In genomic region chr21:41823906-41824305, GRCh38 we compare ENCODE assay signal across 14 cellular contexts. TPM values are rescaled to one million over a fixed set of nuclear protein-coding genes. Genes with fewer than 3 reads are reported as not detected.
DNase-seq lines count a peak whose midpoint lies in the region; ATAC-seq and TF ChIP-seq lines count a peak whose summit lies in the region.
"Had no signal": no experiment of that assay in that cellular context is flagged by ENCODE, and none has a peak within 500 bp of the region (broad histone marks: within the 10 kb centered on the region; RNA-seq: fewer than 3 reads in every experiment).

No MANE protein-coding gene starts in this region.

- H2BK15ac ChIP-seq in H9 (ENCODE audit: low read depth, low read length) = no peak overlapping the region

- no peak overlapping the region for H3K14ac ChIP-seq in H9 (ENCODE audit: insufficient read depth, low read length)

- no peak overlapping the region for H3K4ac ChIP-seq in H9 (ENCODE audit: low read depth, low read length)

- no peak for TF ChIP-seq POLR2A in sigmoid colon (IDR thresholded peaks at IDR 0.05)

- H3K9ac ChIP-seq in H9 (ENCODE audit: extremely low read depth, insufficient read length, low read length) = no peak overlapping the region

- ATAC-seq in natural killer cell treated with Interleukin-12 subunit alpha and Interleukin-12 subunit beta and Interleukin-15 and Interleukin-18, amount 100 ng/mL, for 72 hours = no peak
- no peak for ATAC-seq in GM21390 (IDR thresholded peaks at IDR 0.05; ENCODE audit: unreplicated experiment)
- no peak for ATAC-seq in stimulated activated naive CD8-positive, alpha-beta T cell treated with anti-CD3 and anti-CD28 coated beads, Interleukin-15, amount 100 ng/mL, for 72 hours
- ATAC-seq: A549, HCT116 had no signal

- H2AK5ac ChIP-seq in H9 (ENCODE audit: insufficient read length, low read length) = no peak overlapping the region

- no peaks in the 10 kb centered on the region for H3K4me1 Mint-ChIP-seq in H9
- H3K4me1 Mint-ChIP-seq in natural killer cell treated with Interleukin-12 subunit alpha and Interleukin-12 subunit beta and Interleukin-15 and Interleukin-18, amount 100 ng/mL, for 72 hours (ENCODE audit: low read depth in 2 of 2) = no peaks in the 10 kb centered on the region
- H3K4me1 Mint-ChIP-seq in stimulated activated naive CD8-positive, alpha-beta T cell treated with anti-CD3 and anti-CD28 coated beads, Interleukin-15, amount 100 ng/mL, for 72 hours = no peaks in the 10 kb centered on the region
- H3K4me1 Mint-ChIP-seq: CD8-positive, alpha-beta memory T cell had no signal

- no peak overlapping the region for H2AFZ ChIP-seq in H9 (ENCODE audit: low read length)

- H2BK5ac ChIP-seq in H9 (ENCODE audit: insufficient read length, low read length) = no peak overlapping the region

- H3K36me3 ChIP-seq in sigmoid colon = peaks cover 0 to 58% (median 6%) of the 10 kb centered on the region in 4 donors
- H3K36me3 ChIP-seq: BE2C had no signal

- H3K9me3 Mint-ChIP-seq in H9 = no peaks in the 10 kb centered on the region
- H3K9me3 Mint-ChIP-seq in natural killer cell treated with Interleukin-12 subunit alpha and Interleukin-12 subunit beta and Interleukin-15 and Interleukin-18, amount 100 ng/mL, for 72 hours = no peaks in the 10 kb centered on the region
- no peaks in the 10 kb centered on the region for H3K9me3 Mint-ChIP-seq in stimulated activated naive CD8-positive, alpha-beta T cell treated with anti-CD3 and anti-CD28 coated beads, Interleukin-15, amount 100 ng/mL, for 72 hours
- H3K9me3 Mint-ChIP-seq: CD8-positive, alpha-beta memory T cell had no signal

- no peak overlapping the region for H4K8ac ChIP-seq in H9 (replicated peaks; ENCODE audit: insufficient read length, low read depth, low read length)

- H3K9me3 ChIP-seq in H9 (ENCODE audit: control insufficient read depth, low read depth, low read length) = no peaks in the 10 kb centered on the region
- H3K9me3 ChIP-seq in sigmoid colon = no peaks in the 10 kb centered on the region
- H3K9me3 ChIP-seq: A549, BE2C, Caco-2 had no signal

- H2BK20ac ChIP-seq in H9 (ENCODE audit: low read depth, low read length, poor library complexity, severe bottlenecking) = no peak overlapping the region

- peaks cover 0 to 31% (median 17%) of the 10 kb centered on the region in 3 experiments; a peak in 5 of 7 replicates for H3K36me3 Mint-ChIP-seq in H9 (ENCODE audit: insufficient read depth in 1 of 3, low read depth in 3 of 3)
- H3K36me3 Mint-ChIP-seq in natural killer cell treated with Interleukin-12 subunit alpha and Interleukin-12 subunit beta and Interleukin-15 and Interleukin-18, amount 100 ng/mL, for 72 hours = no peaks in the 10 kb centered on the region

- no peak for DNase-seq in H9
- peak; percentile 53 for DNase-seq in mesenteric fat pad (ENCODE audit: low spot score)
- DNase-seq in sigmoid colon = peak; percentile 40
- no peak for DNase-seq in natural killer cell treated with Interleukin-12 subunit alpha and Interleukin-12 subunit beta and Interleukin-15 and Interleukin-18, amount 100 ng/mL, for 72 hours (ENCODE audit: low spot score)
- DNase-seq in stimulated activated naive CD8-positive, alpha-beta T cell treated with anti-CD3 and anti-CD28 coated beads, Interleukin-15, amount 100 ng/mL, for 72 hours = no peak
- no peak for DNase-seq in activated naive CD4-positive, alpha-beta T cell treated with anti-CD3 and anti-CD28 coated beads, Interleukin-2, amount 50 U/mL, for 16 hours
- DNase-seq: BE2C; Caco-2; CD8-positive, alpha-beta memory T cell; GF-D8 had no signal

- intact Hi-C loops in sigmoid colon (cut with DNase I) = no loop called here

- WGBS in H9 (ENCODE audit: extremely low coverage, insufficient read length, low lambda C conversion rate) = no CpG with 5 or more reads among the region's 12 CpGs
- WGBS in sigmoid colon, 2 donors = 92 to 93% methylated on average over 12 of the region's 12 CpGs

- no peak overlapping the region for H3K4me2 ChIP-seq in H9 (ENCODE audit: insufficient read depth, insufficient read length, low read length)
- H3K4me2 ChIP-seq: A549 had no signal

- no peak overlapping the region; a peak in 1 of 5 replicates for H3K4me3 Mint-ChIP-seq in H9
- H3K4me3 Mint-ChIP-seq in natural killer cell treated with Interleukin-12 subunit alpha and Interleukin-12 subunit beta and Interleukin-15 and Interleukin-18, amount 100 ng/mL, for 72 hours = no peak overlapping the region
- H3K4me3 Mint-ChIP-seq in stimulated activated naive CD8-positive, alpha-beta T cell treated with anti-CD3 and anti-CD28 coated beads, Interleukin-15, amount 100 ng/mL, for 72 hours = no peak overlapping the region
- H3K4me3 Mint-ChIP-seq: CD8-positive, alpha-beta memory T cell had no signal

- no peaks in the 10 kb centered on the region for H3K79me2 ChIP-seq in H9 (ENCODE audit: insufficient read depth, low read length)

- no peak overlapping the region for H4K91ac ChIP-seq in H9 (ENCODE audit: insufficient read length, low read depth, low read length)

- H3K27ac ChIP-seq in H9 (ENCODE audit: insufficient read length, low read depth, low read length) = no peak overlapping the region
- no peak overlapping the region for H3K27ac ChIP-seq in sigmoid colon
- H3K27ac ChIP-seq: A549 had no signal

- no peak overlapping the region for H3K56ac ChIP-seq in H9 (ENCODE audit: insufficient read length, low read depth, low read length)

- H3K79me1 ChIP-seq in H9 (ENCODE audit: insufficient read depth, low read depth, low read length, poor library complexity, severe bottlenecking) = no peaks in the 10 kb centered on the region

- H3K27ac Mint-ChIP-seq in H9 = peak overlapping the region in 2 of 3 experiments; percentile 29 to 61; a peak in 3 of 7 replicates
- H3K27ac Mint-ChIP-seq in natural killer cell treated with Interleukin-12 subunit alpha and Interleukin-12 subunit beta and Interleukin-15 and Interleukin-18, amount 100 ng/mL, for 72 hours = peak overlapping the region in 1 of 2 donors; percentile 61
- peak overlapping the region in 1 of 2 donors; percentile 77 for H3K27ac Mint-ChIP-seq in stimulated activated naive CD8-positive, alpha-beta T cell treated with anti-CD3 and anti-CD28 coated beads, Interleukin-15, amount 100 ng/mL, for 72 hours

- H3K18ac ChIP-seq in H9 (ENCODE audit: insufficient read length, low read depth, low read length) = no peak overlapping the region

- H3K27me3 ChIP-seq in H9 (ENCODE audit: insufficient read depth, low read length) = no peaks in the 10 kb centered on the region
- H3K27me3 ChIP-seq in sigmoid colon = no peaks in the 10 kb centered on the region
- H3K27me3 ChIP-seq: BE2C had no signal

- H3K23me2 ChIP-seq in H9 (ENCODE audit: insufficient read length, low read depth, low read length, poor library complexity, severe bottlenecking) = no peaks in the 10 kb centered on the region

- no peaks in the 10 kb centered on the region for H3K4me1 ChIP-seq in H9 (ENCODE audit: insufficient read depth, low read length)
- no peaks in the 10 kb centered on the region for H3K4me1 ChIP-seq in sigmoid colon
- H3K4me1 ChIP-seq: A549, BE2C, Caco-2 had no signal

- H2BK120ac ChIP-seq in H9 (ENCODE audit: low read depth, low read length, poor library complexity, severe bottlenecking) = no peak overlapping the region

- no peaks in the 10 kb centered on the region for H4K20me1 ChIP-seq in H9 (ENCODE audit: control insufficient read depth, insufficient read depth, insufficient read length)

- H3T11ph ChIP-seq in H9 (ENCODE audit: low read length) = no peak overlapping the region

- H3K27me3 Mint-ChIP-seq in H9 (ENCODE audit: low read depth) = no peaks in the 10 kb centered on the region
- H3K27me3 Mint-ChIP-seq in natural killer cell treated with Interleukin-12 subunit alpha and Interleukin-12 subunit beta and Interleukin-15 and Interleukin-18, amount 100 ng/mL, for 72 hours = no peaks in the 10 kb centered on the region
- no peaks in the 10 kb centered on the region for H3K27me3 Mint-ChIP-seq in stimulated activated naive CD8-positive, alpha-beta T cell treated with anti-CD3 and anti-CD28 coated beads, Interleukin-15, amount 100 ng/mL, for 72 hours
- H3K27me3 Mint-ChIP-seq: CD8-positive, alpha-beta memory T cell had no signal

- no peak overlapping the region for H3K23ac ChIP-seq in H9 (ENCODE audit: insufficient read length, low read depth, low read length)

- TF ChIP-seq EP300 in sigmoid colon (IDR thresholded peaks at IDR 0.05) = no peak

- H4K5ac ChIP-seq in H9 (ENCODE audit: insufficient read length, low read depth, low read length) = no peak overlapping the region

- TF ChIP-seq CTCF in H9 (conservative IDR thresholded peaks at IDR 0.05) = no peak
- no peak for TF ChIP-seq CTCF in sigmoid colon (IDR thresholded peaks at IDR 0.05)

- no peak overlapping the region for H2BK12ac ChIP-seq in H9 (ENCODE audit: insufficient read length, low read depth, low read length)

- no peak overlapping the region for H3K4me3 ChIP-seq in sigmoid colon
- H3K4me3 ChIP-seq: A549 had no signal

RNA-seq across cellular contexts. Expression of gene PRDM15, which starts 55.2 kb away (rescaled TPM):
- total RNA-seq in H9 (2021) (9.9 TPM in 2 replicates), mesenteric fat pad (8.0 TPM), sigmoid colon (1 to 10 TPM; 3.5 to 6.9 (median 5.2) TPM)
- 1 to 10 TPM; 1.2 to 5.7 (median 3.0) TPM for polyA plus RNA-seq in sigmoid colon
- total RNA-seq in natural killer cell treated with Interleukin-12 subunit alpha and Interleukin-12 subunit beta and Interleukin-15 and Interleukin-18, amount 100 ng/mL, for 72 hours = 10 to 100 TPM; 12.9 to 22.1 TPM

RNA-seq across cellular contexts. Expression of gene RIPK4, which starts 57.1 kb away (rescaled TPM):
- total RNA-seq in H9 (2021) = 2.9 and 3.6 TPM in 2 replicates
- not detected for total RNA-seq in mesenteric fat pad
- under 1 TPM; under 0.01 to 0.54 (median 0.30) TPM for total RNA-seq in sigmoid colon
- 1 to 10 TPM; 4.0 to 7.8 (median 6.9) TPM for polyA plus RNA-seq in sigmoid colon
- under 1 TPM in 1 of 2 donors, not detected in 1; 0.11 TPM for total RNA-seq in natural killer cell treated with Interleukin-12 subunit alpha and Interleukin-12 subunit beta and Interleukin-15 and Interleukin-18, amount 100 ng/mL, for 72 hours
- polyA plus RNA-seq: AG04450; CD8-positive, alpha-beta memory T cell had no signal

Comparison
In these comparisons a context has a peak if more than half of its experiments do, and no peak if none do; other contexts are left out.
1. DNase-seq: peak in mesenteric fat pad (single experiment) and sigmoid colon (single experiment); none in H9 (single experiment), natural killer cell treated with Interleukin-12 subunit alpha and Interleukin-12 subunit beta and Interleukin-15 and Interleukin-18, amount 100 ng/mL, for 72 hours (single experiment), stimulated activated naive CD8-positive, alpha-beta T cell treated with anti-CD3 and anti-CD28 coated beads, Interleukin-15, amount 100 ng/mL, for 72 hours (0 of 2) and activated naive CD4-positive, alpha-beta T cell treated with anti-CD3 and anti-CD28 coated beads, Interleukin-2, amount 50 U/mL, for 16 hours (single experiment).